Comparison of ENCODE assay signal across 17 cellular contexts in the genomic region with DNA sequence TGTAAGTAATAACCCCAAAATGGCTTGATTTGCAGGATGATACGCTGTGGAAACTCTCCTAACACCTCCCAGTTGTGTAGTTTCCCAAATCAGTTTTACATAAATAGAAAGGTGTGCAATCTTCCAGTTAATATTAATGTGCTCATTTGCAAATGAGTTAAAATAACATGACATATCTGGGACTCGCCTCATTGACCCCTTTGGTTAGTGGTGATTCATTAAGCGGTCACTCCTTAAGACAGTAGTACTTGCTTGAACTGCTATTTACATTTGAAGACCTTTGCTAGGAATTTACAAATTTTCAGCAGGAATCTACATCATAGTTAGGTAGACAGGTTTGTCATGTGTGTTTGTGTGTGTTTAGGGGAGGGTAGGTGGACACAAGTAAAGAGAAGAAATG.
DNase-seq lines count a peak whose midpoint lies in the region; ATAC-seq and TF ChIP-seq lines count a peak whose summit lies in the region.
"Had no signal": no experiment of that assay in that cellular context is flagged by ENCODE, and none has a peak within 500 bp of the region (broad histone marks: within the 10 kb centered on the region; RNA-seq: fewer than 3 reads in every experiment).

No MANE protein-coding gene starts in this region.

- peaks cover 5% of the 10 kb centered on the region for H3K4me1 Mint-ChIP-seq in MCF 10A (ENCODE audit: insufficient read depth, unreplicated experiment)
- H3K4me1 Mint-ChIP-seq in stimulated activated naive CD8-positive, alpha-beta T cell treated with anti-CD3 and anti-CD28 coated beads, Interleukin-15, amount 100 ng/mL, for 72 hours = peaks cover 26% of the 10 kb centered on the region

- H3K4me3 ChIP-seq in mammary epithelial cell (replicated peaks in 1 of 3; ENCODE audit: insufficient read depth in 1 of 3, low read depth in 2 of 3, low read length in 3 of 3) = no peak overlapping the region
- H3K4me3 ChIP-seq: SK-N-MC had no signal

- no peaks in the 10 kb centered on the region for H3K9me3 ChIP-seq in mammary epithelial cell (replicated peaks; ENCODE audit: insufficient read depth, low read length)

- H3K36me3 Mint-ChIP-seq in MCF 10A (ENCODE audit: insufficient read depth, unreplicated experiment) = no peaks in the 10 kb centered on the region
- H3K36me3 Mint-ChIP-seq: CD4-positive, CD25-positive, alpha-beta regulatory T cell; IgD-negative memory B cell had no signal

- TF ChIP-seq CTCF in mammary epithelial cell (conservative IDR thresholded peaks at IDR 0.05 in 1 of 2, IDR thresholded peaks at IDR 0.05 in 1 of 2; ENCODE audit: extremely low read depth in 1 of 2, insufficient read depth in 1 of 2, low read depth in 1 of 2, low read length in 2 of 2) = no peak
- TF ChIP-seq CTCF in MCF 10A (IDR thresholded peaks at IDR 0.05; ENCODE audit: unreplicated experiment) = no peak

- no peaks in the 10 kb centered on the region for H3K27me3 Mint-ChIP-seq in MCF 10A (ENCODE audit: insufficient read depth, unreplicated experiment)
- no peaks in the 10 kb centered on the region for H3K27me3 Mint-ChIP-seq in stimulated activated naive CD8-positive, alpha-beta T cell treated with anti-CD3 and anti-CD28 coated beads, Interleukin-15, amount 100 ng/mL, for 72 hours
- H3K27me3 Mint-ChIP-seq: CD4-positive, CD25-positive, alpha-beta regulatory T cell had no signal

- in situ Hi-C loops in mammary epithelial cell (cut with MboI; ENCODE audit: low sequenced_read_pairs in 2 of 2) = no loop called here

- no peak overlapping the region for H3K4me2 ChIP-seq in mammary epithelial cell (ENCODE audit: insufficient read depth, low read depth, low read length)

- no peaks in the 10 kb centered on the region for H3K4me1 ChIP-seq in mammary epithelial cell (ENCODE audit: insufficient read depth, low read length)

- dilution Hi-C loops in mammary epithelial cell (cut with HindIII; ENCODE audit: low sequenced_read_pairs) = no loop called here

- no peaks in the 10 kb centered on the region for H3K79me2 ChIP-seq in mammary epithelial cell (ENCODE audit: insufficient read depth, low read length)

- 72% methylated on average over 3 of the region's 3 CpGs for WGBS in mammary epithelial cell (ENCODE audit: low coverage, missing lambda C conversion rate)

- peak; percentile 19 for DNase-seq in mammary epithelial cell
- no peak for DNase-seq in MCF 10A (ENCODE audit: unreplicated experiment)
- DNase-seq in M059J (ENCODE audit: low read depth) = peak; percentile 32
- no peak for DNase-seq in stimulated activated naive CD8-positive, alpha-beta T cell treated with anti-CD3 and anti-CD28 coated beads, Interleukin-15, amount 100 ng/mL, for 72 hours
- DNase-seq in NCI-H774 (lab: John Stamatoyannopoulos, UW) = no peak
- no peak for DNase-seq in C1 segment of cervical spinal cord (lab: John Stamatoyannopoulos, UW)
- DNase-seq: activated T-cell treated with anti-CD3 and anti-CD28 coated beads, Interleukin-2, amount 50 U/mL, for 72 hours; amniotic stem cell; CD4-positive, CD25-positive, alpha-beta regulatory T cell; NCI-H2081 treated with DMSO at 0.1 percent for 48 hours; NCI-H69; stimulated activated CD4-positive, alpha-beta T cell treated with anti-CD3 and anti-CD28 coated beads, Interleukin-15, amount 100 ng/mL, for 24 hours had no signal

- H4K20me1 ChIP-seq in mammary epithelial cell (ENCODE audit: insufficient read depth, low read length) = no peaks in the 10 kb centered on the region

- CTCF ChIA-PET in mammary epithelial cell (lab: Charles Lee; ENCODE audit: low non-redundant PET) = no interaction called here
- CTCF ChIA-PET in MCF 10A (lab: Yijun Ruan, JAX) = interaction anchor here (1.2 kb wide), 1 partner anchor 9 kb away, joined by 3 read pairs; no protein-coding TSS in a partner anchor

- H3K4me3 Mint-ChIP-seq in MCF 10A (ENCODE audit: unreplicated experiment) = no peak overlapping the region
- no peak overlapping the region for H3K4me3 Mint-ChIP-seq in stimulated activated naive CD8-positive, alpha-beta T cell treated with anti-CD3 and anti-CD28 coated beads, Interleukin-15, amount 100 ng/mL, for 72 hours
- H3K4me3 Mint-ChIP-seq: activated T-cell treated with anti-CD3 and anti-CD28 coated beads, Interleukin-2, amount 50 U/mL, for 72 hours; CD4-positive, CD25-positive, alpha-beta regulatory T cell; IgD-negative memory B cell had no signal

- H3K9me3 Mint-ChIP-seq in MCF 10A (ENCODE audit: unreplicated experiment) = no peaks in the 10 kb centered on the region
- H3K9me3 Mint-ChIP-seq in stimulated activated naive CD8-positive, alpha-beta T cell treated with anti-CD3 and anti-CD28 coated beads, Interleukin-15, amount 100 ng/mL, for 72 hours = peaks cover 0 to 18% of the 10 kb centered on the region in 2 donors
- H3K9me3 Mint-ChIP-seq: activated T-cell treated with anti-CD3 and anti-CD28 coated beads, Interleukin-2, amount 50 U/mL, for 72 hours had no signal

- intact Hi-C loops in mammary epithelial cell (cut with micrococcal nuclease) (no loop called here), MCF 10A (cut with micrococcal nuclease) (no loop called here)

- H3K27ac Mint-ChIP-seq in MCF 10A (ENCODE audit: low read depth, unreplicated experiment) = no peak overlapping the region
- H3K27ac Mint-ChIP-seq in stimulated activated naive CD8-positive, alpha-beta T cell treated with anti-CD3 and anti-CD28 coated beads, Interleukin-15, amount 100 ng/mL, for 72 hours = peak overlapping the region in 1 of 2 donors; percentile 77
- H3K27ac Mint-ChIP-seq: activated T-cell treated with anti-CD3 and anti-CD28 coated beads, Interleukin-2, amount 50 U/mL, for 72 hours; CD4-positive, CD25-positive, alpha-beta regulatory T cell had no signal

- H3K27me3 ChIP-seq in mammary epithelial cell (ENCODE audit: insufficient read depth, low read length) = no peaks in the 10 kb centered on the region

- no peak overlapping the region for H3K27ac ChIP-seq in mammary epithelial cell (ENCODE audit: insufficient read depth, low read depth, low read length)
- H3K27ac ChIP-seq: SK-N-MC had no signal

- BruUV-seq in mammary epithelial cell (replicated peaks; lab: Mats Ljungman, UMichigan) = no TSS peak
- no TSS peak for BruUV-seq in MCF 10A (replicated peaks; lab: Mats Ljungman, UMichigan)

- POLR2A ChIA-PET in MCF 10A (lab: Yijun Ruan, JAX) = no interaction called here

- peak; percentile 39 for ATAC-seq in HG02759 (IDR thresholded peaks at IDR 0.05; ENCODE audit: unreplicated experiment)
- ATAC-seq in stimulated activated naive CD8-positive, alpha-beta T cell treated with anti-CD3 and anti-CD28 coated beads, Interleukin-15, amount 100 ng/mL, for 72 hours = peak; percentile 48
- ATAC-seq in SK-N-SH treated with all-trans-retinoic acid at 6 μM for 48 hours = no peak
- ATAC-seq: activated T-cell treated with anti-CD3 and anti-CD28 coated beads, Interleukin-2, amount 50 U/mL, for 72 hours; left lobe of liver had no signal

- H2AFZ ChIP-seq in mammary epithelial cell (ENCODE audit: low read depth, low read length) = no peak overlapping the region

- no peaks in the 10 kb centered on the region for H3K36me3 ChIP-seq in mammary epithelial cell (ENCODE audit: insufficient read depth, low read length)

- H3K9ac ChIP-seq in mammary epithelial cell (ENCODE audit: insufficient read depth, low read length) = no peak overlapping the region

TF ChIP-seq in SK-N-SH treated with all-trans-retinoic acid at 6 μM for 48 hours, 23 proteins besides CTCF, POLR2A, EP300 and RAD21 (continues in another document):
- TF ChIP-seq ARNTL (CRISPR knock-in tag; IDR thresholded peaks at IDR 0.05; ENCODE audit: borderline replicate concordance, low read depth) (no peak), GLIS3 (CRISPR knock-in tag; IDR thresholded peaks at IDR 0.05) (no peak), ZC3H10 (CRISPR knock-in tag; IDR thresholded peaks at IDR 0.05) (no peak), RARB (CRISPR knock-in tag; IDR thresholded peaks at IDR 0.05) (no peak), BACH2 (CRISPR knock-in tag; IDR thresholded peaks at IDR 0.05; ENCODE audit: borderline replicate concordance) (no peak), ESRRG (CRISPR knock-in tag; IDR thresholded peaks at IDR 0.05) (no peak), ZFP30 (CRISPR knock-in tag; IDR thresholded peaks at IDR 0.05) (no peak), OSR1 (CRISPR knock-in tag; IDR thresholded peaks at IDR 0.05) (no peak), TOX (CRISPR knock-in tag; IDR thresholded peaks at IDR 0.05; ENCODE audit: borderline replicate concordance) (no peak), TCF4 (CRISPR knock-in tag; IDR thresholded peaks at IDR 0.05; ENCODE audit: borderline replicate concordance) (no peak), ISL1 (CRISPR knock-in tag; IDR thresholded peaks at IDR 0.05) (no peak), ZNF70 (CRISPR knock-in tag; IDR thresholded peaks at IDR 0.05) (no peak)
- TF ChIP-seq, protein P1, sequence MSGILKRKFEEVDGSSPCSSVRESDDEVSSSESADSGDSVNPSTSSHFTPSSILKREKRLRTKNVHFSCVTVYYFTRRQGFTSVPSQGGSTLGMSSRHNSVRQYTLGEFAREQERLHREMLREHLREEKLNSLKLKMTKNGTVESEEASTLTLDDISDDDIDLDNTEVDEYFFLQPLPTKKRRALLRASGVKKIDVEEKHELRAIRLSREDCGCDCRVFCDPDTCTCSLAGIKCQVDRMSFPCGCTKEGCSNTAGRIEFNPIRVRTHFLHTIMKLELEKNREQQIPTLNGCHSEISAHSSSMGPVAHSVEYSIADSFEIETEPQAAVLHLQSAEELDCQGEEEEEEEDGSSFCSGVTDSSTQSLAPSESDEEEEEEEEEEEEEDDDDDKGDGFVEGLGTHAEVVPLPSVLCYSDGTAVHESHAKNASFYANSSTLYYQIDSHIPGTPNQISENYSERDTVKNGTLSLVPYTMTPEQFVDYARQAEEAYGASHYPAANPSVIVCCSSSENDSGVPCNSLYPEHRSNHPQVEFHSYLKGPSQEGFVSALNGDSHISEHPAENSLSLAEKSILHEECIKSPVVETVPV (CRISPR knock-in tag; IDR thresholded peaks at IDR 0.05) = no peak
- TF ChIP-seq, protein P2, sequence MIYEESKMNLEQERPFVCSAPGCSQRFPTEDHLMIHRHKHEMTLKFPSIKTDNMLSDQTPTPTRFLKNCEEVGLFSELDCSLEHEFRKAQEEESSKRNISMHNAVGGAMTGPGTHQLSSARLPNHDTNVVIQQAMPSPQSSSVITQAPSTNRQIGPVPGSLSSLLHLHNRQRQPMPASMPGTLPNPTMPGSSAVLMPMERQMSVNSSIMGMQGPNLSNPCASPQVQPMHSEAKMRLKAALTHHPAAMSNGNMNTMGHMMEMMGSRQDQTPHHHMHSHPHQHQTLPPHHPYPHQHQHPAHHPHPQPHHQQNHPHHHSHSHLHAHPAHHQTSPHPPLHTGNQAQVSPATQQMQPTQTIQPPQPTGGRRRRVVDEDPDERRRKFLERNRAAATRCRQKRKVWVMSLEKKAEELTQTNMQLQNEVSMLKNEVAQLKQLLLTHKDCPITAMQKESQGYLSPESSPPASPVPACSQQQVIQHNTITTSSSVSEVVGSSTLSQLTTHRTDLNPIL (CRISPR knock-in tag; IDR thresholded peaks at IDR 0.05; ENCODE audit: low read depth) = no peak

Comparison
In these comparisons a context has a peak if more than half of its experiments do, and no peak if none do; other contexts are left out.
1. DNase-seq: peak in mammary epithelial cell (single experiment) and M059J (single experiment); none in MCF 10A (single experiment), stimulated activated naive CD8-positive, alpha-beta T cell treated with anti-CD3 and anti-CD28 coated beads, Interleukin-15, amount 100 ng/mL, for 72 hours (0 of 2), NCI-H774 (single experiment) and C1 segment of cervical spinal cord (0 of 14).